In genomic region chr1:74579425-74579824, GRCh38 we compare ENCODE assay signal across 12 cellular contexts.
DNase-seq lines count a peak whose midpoint lies in the region; ATAC-seq, FAIRE-seq and TF ChIP-seq lines count a peak whose summit lies in the region.
"Had no signal": no experiment of that assay in that cellular context is flagged by ENCODE, and none has a peak within 500 bp of the region (broad histone marks: within the 10 kb centered on the region; RNA-seq: fewer than 3 reads in every experiment).

No MANE protein-coding gene starts in this region.

- H3K36me3 ChIP-seq in esophagus muscularis mucosa, result no peaks in the 10 kb centered on the region
- H3K36me3 ChIP-seq: pancreas had no signal

- FAIRE-seq in GM12891 (lab: Jason Lieb, UNC), result peak; percentile 80
- FAIRE-seq: pancreas had no signal

- no peak for TF ChIP-seq CTCF in esophagus muscularis mucosa (IDR thresholded peaks at IDR 0.05)

- DNase-seq in GM12891 (ENCODE audit: insufficient read length, low spot score) (peak; percentile 7), esophagus muscularis mucosa (ENCODE audit: extremely low spot score) (no peak), nucleus accumbens (lab: John Stamatoyannopoulos, UW) (no peak)
- DNase-seq in stimulated activated CD4-positive, alpha-beta T cell treated with anti-CD3 and anti-CD28 coated beads, Interleukin-15, amount 100 ng/mL, for 24 hours, result no peak
- DNase-seq in activated naive CD4-positive, alpha-beta T cell (lab: John Stamatoyannopoulos, UW), result no peak
- DNase-seq: activated CD8-positive, alpha-beta memory T cell treated with anti-CD3 and anti-CD28 coated beads, Interleukin-2, amount 50 U/mL, for 4 hours; AML-193; NCI-H526; pancreas had no signal

- WGBS in esophagus muscularis mucosa, result 70% methylated on average over 3 of the region's 3 CpGs

- TF ChIP-seq EP300 in esophagus muscularis mucosa (IDR thresholded peaks at IDR 0.05), result no peak

- H3K27ac ChIP-seq in esophagus muscularis mucosa (replicated peaks in 1 of 4), result no peak overlapping the region
- H3K27ac ChIP-seq: pancreas had no signal

- intact Hi-C loops in esophagus muscularis mucosa (cut with DNase I), result no loop called here

- no peaks in the 10 kb centered on the region for H3K27me3 ChIP-seq in esophagus muscularis mucosa
- H3K27me3 ChIP-seq: pancreas had no signal

- no peaks in the 10 kb centered on the region for H3K4me1 ChIP-seq in esophagus muscularis mucosa
- H3K4me1 ChIP-seq: pancreas had no signal

- ATAC-seq in GM19397 (IDR thresholded peaks at IDR 0.05; ENCODE audit: unreplicated experiment), result peak; percentile 100
- ATAC-seq in HG02884 (IDR thresholded peaks at IDR 0.05; ENCODE audit: unreplicated experiment), result peak; percentile 100
- ATAC-seq in HG03575 (IDR thresholded peaks at IDR 0.05; ENCODE audit: extremely low read depth, insufficient number of reproducible peaks, low FRiP score, unreplicated experiment), result peak; percentile 97
- ATAC-seq: pancreas had no signal

- TF ChIP-seq POLR2A in GM12891 (IDR thresholded peaks at IDR 0.05; ENCODE audit: low read depth, low read length), result no peak
- no peak for TF ChIP-seq POLR2A in esophagus muscularis mucosa (IDR thresholded peaks at IDR 0.05; ENCODE audit: low read depth)

- H3K9me3 ChIP-seq in esophagus muscularis mucosa, result no peaks in the 10 kb centered on the region
- H3K9me3 ChIP-seq: pancreas had no signal

- no peak overlapping the region for H3K4me3 ChIP-seq in esophagus muscularis mucosa
- H3K4me3 ChIP-seq: pancreas had no signal

TF ChIP-seq in GM12891, 5 proteins besides CTCF, POLR2A, EP300 and RAD21:
- TF ChIP-seq PAX5 (IDR thresholded peaks at IDR 0.05; ENCODE audit: insufficient read depth, low read length, severe bottlenecking), result no peak
